ENCODE assay signal across 32 cellular contexts in the genomic region with DNA sequence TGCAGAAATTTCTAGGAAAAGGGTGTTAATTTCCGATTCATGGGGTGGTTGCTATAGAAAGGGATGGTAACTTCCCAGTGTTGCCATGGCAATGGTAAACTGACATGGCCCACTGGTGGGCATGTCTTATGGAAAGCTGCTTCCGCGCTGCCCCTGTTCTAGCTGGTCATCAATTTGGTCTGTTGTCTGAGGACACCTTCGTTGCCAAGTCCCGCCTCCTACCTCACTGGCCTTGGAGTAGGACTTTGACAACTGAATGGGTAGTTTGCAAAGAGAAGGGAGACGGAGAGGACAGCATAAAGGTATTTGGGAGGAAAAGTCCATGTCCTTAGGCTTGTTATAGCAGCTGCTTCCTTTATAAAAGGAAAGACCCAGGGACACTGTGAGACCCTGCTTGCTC.
"Had no signal": no experiment of that assay in that cellular context is flagged by ENCODE, and none has a peak within 500 bp of the region (broad histone marks: within the 10 kb centered on the region; RNA-seq: fewer than 3 reads in every experiment).

No MANE protein-coding gene starts in this region.

- H3K4me1 Mint-ChIP-seq: activated B cell treated with CpG ODN at 0.5 μM for 24 hours; activated naive CD4-positive, alpha-beta T cell treated with anti-CD3 and anti-CD28 coated beads, Interleukin-2, amount 50 U/mL, for 24 hours; activated naive CD8-positive, alpha-beta T cell treated with anti-CD3 and anti-CD28 coated beads for 36 hours; activated naive CD8-positive, alpha-beta T cell treated with anti-CD3 and anti-CD28 coated beads, Interleukin-2, amount 50 U/mL, for 24 hours; activated T-helper 17 cell treated with anti-CD3 and anti-CD28 coated beads, Interleukin-2, amount 50 U/mL, for 72 hours; T-helper 17 cell had no signal

- H3K27me3 ChIP-seq: adrenal gland, body of pancreas, colonic mucosa, gastrocnemius medialis had no signal

- H3K27me3 Mint-ChIP-seq: activated naive CD4-positive, alpha-beta T cell treated with anti-CD3 and anti-CD28 coated beads, Interleukin-2, amount 50 U/mL, for 24 hours; activated naive CD8-positive, alpha-beta T cell treated with anti-CD3 and anti-CD28 coated beads for 36 hours; activated naive CD8-positive, alpha-beta T cell treated with anti-CD3 and anti-CD28 coated beads, Interleukin-2, amount 50 U/mL, for 24 hours had no signal

- H3K9me3 Mint-ChIP-seq: activated B cell treated with CpG ODN at 0.5 μM for 24 hours; activated CD8-positive, alpha-beta T cell treated with anti-CD3 and anti-CD28 coated beads for 36 hours; activated naive CD4-positive, alpha-beta T cell treated with anti-CD3 and anti-CD28 coated beads for 36 hours; activated naive CD4-positive, alpha-beta T cell treated with anti-CD3 and anti-CD28 coated beads, Interleukin-2, amount 50 U/mL, for 24 hours; activated naive CD8-positive, alpha-beta T cell treated with anti-CD3 and anti-CD28 coated beads for 36 hours; activated naive CD8-positive, alpha-beta T cell treated with anti-CD3 and anti-CD28 coated beads, Interleukin-2, amount 50 U/mL, for 24 hours; activated T-cell treated with anti-CD3 and anti-CD28 coated beads, Interleukin-2, amount 50 U/mL, for 4 hours; activated T-helper 17 cell treated with anti-CD3 and anti-CD28 coated beads, Interleukin-2, amount 50 U/mL, for 72 hours; T-helper 2 cell treated with Interferon-gamma antibody and Interleukin-4, amounts not matched to agents 5 μg/mL and 100 μg/mL, for 36 hours had no signal

- H3K36me3 ChIP-seq: adrenal gland, colonic mucosa, gastrocnemius medialis, WERI-Rb-1 had no signal

- ATAC-seq: activated CD4-positive, CD25-positive, alpha-beta regulatory T cell treated with anti-CD3 and anti-CD28 coated beads, Interleukin-2, amount 50 U/mL, for 24 hours; activated CD8-positive, alpha-beta T cell treated with anti-CD3 and anti-CD28 coated beads for 36 hours; activated naive CD8-positive, alpha-beta T cell treated with anti-CD3 and anti-CD28 coated beads, Interleukin-2, amount 50 U/mL, for 24 hours; activated T-cell treated with anti-CD3 and anti-CD28 coated beads, Interleukin-2, amount 50 U/mL, for 4 hours; activated T-helper 17 cell treated with anti-CD3 and anti-CD28 coated beads, Interleukin-2, amount 50 U/mL, for 72 hours; body of pancreas; esophagus mucosa; foreskin keratinocyte; gastrocnemius medialis; T-helper 17 cell had no signal

- H3K4me3 Mint-ChIP-seq: activated B cell treated with CpG ODN at 0.5 μM for 24 hours; activated CD8-positive, alpha-beta T cell treated with anti-CD3 and anti-CD28 coated beads for 36 hours; activated naive CD4-positive, alpha-beta T cell treated with anti-CD3 and anti-CD28 coated beads for 36 hours; activated naive CD4-positive, alpha-beta T cell treated with anti-CD3 and anti-CD28 coated beads, Interleukin-2, amount 50 U/mL, for 24 hours; activated naive CD8-positive, alpha-beta T cell treated with anti-CD3 and anti-CD28 coated beads for 36 hours; activated naive CD8-positive, alpha-beta T cell treated with anti-CD3 and anti-CD28 coated beads, Interleukin-2, amount 50 U/mL, for 24 hours; activated T-cell treated with anti-CD3 and anti-CD28 coated beads, Interleukin-2, amount 50 U/mL, for 4 hours; activated T-helper 17 cell treated with anti-CD3 and anti-CD28 coated beads, Interleukin-2, amount 50 U/mL, for 72 hours; endodermal cell; T-helper 17 cell; T-helper 2 cell treated with Interferon-gamma antibody and Interleukin-4, amounts not matched to agents 5 μg/mL and 100 μg/mL, for 36 hours had no signal

- H3K27ac Mint-ChIP-seq: activated B cell treated with CpG ODN at 0.5 μM for 24 hours; activated CD8-positive, alpha-beta T cell treated with anti-CD3 and anti-CD28 coated beads for 36 hours; activated naive CD4-positive, alpha-beta T cell treated with anti-CD3 and anti-CD28 coated beads for 36 hours; activated naive CD4-positive, alpha-beta T cell treated with anti-CD3 and anti-CD28 coated beads, Interleukin-2, amount 50 U/mL, for 24 hours; activated naive CD8-positive, alpha-beta T cell treated with anti-CD3 and anti-CD28 coated beads for 36 hours; activated naive CD8-positive, alpha-beta T cell treated with anti-CD3 and anti-CD28 coated beads, Interleukin-2, amount 50 U/mL, for 24 hours; activated T-helper 17 cell treated with anti-CD3 and anti-CD28 coated beads, Interleukin-2, amount 50 U/mL, for 72 hours; endodermal cell; T-helper 17 cell; T-helper 2 cell treated with Interferon-gamma antibody and Interleukin-4, amounts not matched to agents 5 μg/mL and 100 μg/mL, for 36 hours had no signal

- DNase-seq: activated B cell treated with CpG ODN at 0.5 μM for 24 hours; activated CD4-positive, alpha-beta T cell treated with anti-CD3 and anti-CD28 coated beads for 48 hours; activated CD4-positive, alpha-beta T cell treated with anti-CD3 and anti-CD28 coated beads, Interleukin-2, amount 50 U/mL, for 1 hour; activated CD4-positive, alpha-beta T cell treated with anti-CD3 and anti-CD28 coated beads, Interleukin-2, amount 50 U/mL, for 48 hours; activated CD8-positive, alpha-beta memory T cell treated with anti-CD3 and anti-CD28 coated beads for 24 hours; activated CD8-positive, alpha-beta T cell treated with anti-CD3 and anti-CD28 coated beads for 36 hours; activated effector memory CD4-positive, alpha-beta T cell treated with Interleukin-2 at 50 U/mL for 16 hours; activated naive CD4-positive, alpha-beta T cell treated with anti-CD3 and anti-CD28 coated beads for 36 hours; activated naive CD8-positive, alpha-beta T cell treated with anti-CD3 and anti-CD28 coated beads for 36 hours; activated naive CD8-positive, alpha-beta T cell treated with anti-CD3 and anti-CD28 coated beads, Interleukin-2, amount 50 U/mL, for 24 hours; activated T-cell treated with anti-CD3 and anti-CD28 coated beads, Interleukin-2, amount 50 U/mL, for 4 hours; adrenal gland; amygdala; aorta; body of pancreas; caudate nucleus; cerebellar nuclear complex; colonic mucosa; effector memory CD4-positive, alpha-beta T cell; foreskin keratinocyte; gastrocnemius medialis; glutamatergic neuron; T-helper 1 cell; T-helper 17 cell; T1000; WERI-Rb-1 had no signal

- H3K36me3 Mint-ChIP-seq: activated naive CD4-positive, alpha-beta T cell treated with anti-CD3 and anti-CD28 coated beads, Interleukin-2, amount 50 U/mL, for 24 hours; activated naive CD8-positive, alpha-beta T cell treated with anti-CD3 and anti-CD28 coated beads for 36 hours had no signal

- H3K4me1 ChIP-seq: adrenal gland, body of pancreas, colonic mucosa, foreskin keratinocyte, gastrocnemius medialis had no signal

- H3K9me3 ChIP-seq: adrenal gland, body of pancreas, colonic mucosa, gastrocnemius medialis had no signal

- H3K27ac ChIP-seq: adrenal gland, body of pancreas, colonic mucosa, foreskin keratinocyte, gastrocnemius medialis, WERI-Rb-1 had no signal

- H3K4me3 ChIP-seq: adrenal gland, body of pancreas, colonic mucosa, gastrocnemius medialis had no signal
